Comparison of ENCODE assay signal across 8 cellular contexts in genomic region chr2:74199275-74199701, GRCh38. TPM values are rescaled to one million over a fixed set of nuclear protein-coding genes. Genes with fewer than 3 reads are reported as not detected.
A peak's percentile ranks its signal among the peaks of the same experiment; 100 is the strongest.
DNase-seq lines count a peak whose midpoint lies in the region; ATAC-seq, FAIRE-seq and TF ChIP-seq lines count a peak whose summit lies in the region.

No MANE protein-coding gene starts in this region.

- H3K36me3 ChIP-seq in HUES48 (ENCODE audit: control insufficient read depth, insufficient read depth, low read length) (peaks cover 35% of the 10 kb centered on the region), brain microvascular endothelial cell (replicated peaks) (peaks cover 7% of the 10 kb centered on the region)

- CTCF ChIA-PET in A549 (lab: Yijun Ruan, JAX), result interaction anchor here (1.0 to 2.5 kb wide), 14 partner anchors 9 to 375 kb away, joined by 3 to 16 read pairs (median 5); no protein-coding TSS in a partner anchor

- TF ChIP-seq CTCF in A549 (IDR thresholded peaks at IDR 0.05), result no peak; the same call in 2 of the 3 replicates
- TF ChIP-seq CTCF in brain microvascular endothelial cell (IDR thresholded peaks at IDR 0.05; ENCODE audit: low read depth, low read length, missing control alignments), result no peak

- in situ Hi-C loops in brain microvascular endothelial cell (cut with HindIII; ENCODE audit: low pct_ligation_motif_present, low sequenced_read_pairs), result no loop called here

- no peak for FAIRE-seq in A549 (lab: Jason Lieb, UNC)

- ATAC-seq in A549 (peak in 1 of 2 experiments; percentile 0; a peak in 1 of 6 replicates), GM21737 (IDR thresholded peaks at IDR 0.05; ENCODE audit: unreplicated experiment) (no peak)

- H3K4me1 ChIP-seq in A549 (peaks cover 48% of the 10 kb centered on the region), HUES48 (ENCODE audit: control insufficient read depth, insufficient read depth, low read length) (peaks cover 23% of the 10 kb centered on the region), mononuclear cell (ENCODE audit: insufficient read depth, low read length) (peaks cover 32% of the 10 kb centered on the region)

- WGBS in A549 (ENCODE audit: missing lambda C conversion rate), result 2% methylated on average over 17 of the region's 20 CpGs

- no peak for TF ChIP-seq POLR2A in A549 (IDR thresholded peaks at IDR 0.05; ENCODE audit: low read length)

- TF ChIP-seq RAD21 in A549 (conservative IDR thresholded peaks at IDR 0.05 in 1 of 2, IDR thresholded peaks at IDR 0.05 in 1 of 2), result no peak

- TF ChIP-seq EP300 in A549 (IDR thresholded peaks at IDR 0.05), result no peak

- POLR2A ChIA-PET in A549 (lab: Yijun Ruan, JAX), result interaction anchor here (1.1 to 2.4 kb wide), 9 partner anchors 9 to 79 kb away, joined by 3 to 29 read pairs (median 5); partner anchors contain the start of gene MOB1A

- no peak for DNase-seq in A549 (ENCODE audit: low read depth in 1 of 2, low spot score in 1 of 2)
- DNase-seq in brain microvascular endothelial cell, result peak; percentile 11
- DNase-seq in activated CD4-positive, CD25-positive, alpha-beta regulatory T cell (lab: John Stamatoyannopoulos, UW), result no peak
- DNase-seq in pons (ENCODE audit: low spot score), result no peak
- no peak for DNase-seq in NCI-H526 treated with DMSO at 0.1 percent for 48 hours (lab: John Stamatoyannopoulos, UW)

- peak overlapping the region; percentile 94 for H3K4me3 ChIP-seq in A549
- peak overlapping the region; percentile 98 for H3K4me3 ChIP-seq in HUES48 (ENCODE audit: low read depth, low read length)
- H3K4me3 ChIP-seq in brain microvascular endothelial cell (ENCODE audit: low read depth, low read length), result peak overlapping the region; percentile 90
- peak overlapping the region; percentile 53 for H3K4me3 ChIP-seq in mononuclear cell (ENCODE audit: low read length)

- H3K27ac ChIP-seq in A549, result peak overlapping the region; percentile 95 to 100
- H3K27ac ChIP-seq in HUES48 (ENCODE audit: low read depth, low read length), result peak overlapping the region; percentile 98
- H3K27ac ChIP-seq in brain microvascular endothelial cell, result peak overlapping the region; percentile 96

- H3K9me3 ChIP-seq in A549 (no peaks in the 10 kb centered on the region), HUES48 (ENCODE audit: control insufficient read depth, insufficient read depth, low read length) (no peaks in the 10 kb centered on the region), mononuclear cell (ENCODE audit: low read depth, low read length) (no peaks in the 10 kb centered on the region)

- H3K4me2 ChIP-seq in A549, result peak overlapping the region; percentile 91

- H3K9ac ChIP-seq in HUES48 (ENCODE audit: low read depth, low read length), result peak overlapping the region; percentile 100

- H3K27me3 ChIP-seq in HUES48 (ENCODE audit: control insufficient read depth, insufficient read depth, low read length) (no peaks in the 10 kb centered on the region), brain microvascular endothelial cell (replicated peaks) (no peaks in the 10 kb centered on the region), mononuclear cell (ENCODE audit: insufficient read depth, low read length) (no peaks in the 10 kb centered on the region)

TF ChIP-seq in A549, 52 proteins besides CTCF, POLR2A, EP300 and RAD21:
- TF ChIP-seq RARB (CRISPR knock-in tag; IDR thresholded peaks at IDR 0.05), result peak; percentile 39; the same call in 1 of the 2 replicates
- TF ChIP-seq CEBPB (IDR thresholded peaks at IDR 0.05), result peak; percentile 44 to 47; a peak in 3 of 4 replicates
- no peak for TF ChIP-seq CBX8 (IDR thresholded peaks at IDR 0.05)

RNA-seq across cellular contexts. Expression of gene MTHFD2, which starts 0.9 kb away (rescaled TPM):
- polyA plus RNA-seq in A549 (2011; rRNA removed) (429 and 608 TPM in 2 replicates), A549 (2017; fragmentation: RNase III; extraction: RNeasy Plus Mini Kit Qiagen cat#74134 plus additional on column Dnase treatment) (149 to 188 TPM (median 153 TPM) in 3 replicates)
- 270 and 278 TPM in 2 replicates for polyA plus RNA-seq in A549 (2012; cell fraction: cytosol; rRNA removed)
- 61.1 and 149 TPM in 2 replicates for polyA plus RNA-seq in A549 (2012; cell fraction: nucleus; rRNA removed)
- polyA minus RNA-seq in A549 (2011; rRNA and poly(A)+ RNA removed), result 254 and 261 TPM in 2 replicates
- total RNA-seq in mononuclear cell, result 32.1 TPM

RNA-seq across cellular contexts. Expression of gene MOB1A, which starts 20.6 kb away (rescaled TPM):
- 108 and 118 TPM in 2 replicates for polyA plus RNA-seq in A549 (2011; rRNA removed)
- polyA plus RNA-seq in A549 (2012; cell fraction: cytosol; rRNA removed), result 21.2 and 26.8 TPM in 2 replicates
- 7.6 and 18.8 TPM in 2 replicates for polyA plus RNA-seq in A549 (2012; cell fraction: nucleus; rRNA removed)
- polyA plus RNA-seq in A549 (2017; fragmentation: RNase III; extraction: RNeasy Plus Mini Kit Qiagen cat#74134 plus additional on column Dnase treatment), result 65.5 to 72.6 TPM (median 71.8 TPM) in 3 replicates
- polyA minus RNA-seq in A549 (2011; rRNA and poly(A)+ RNA removed), result 44.9 and 50.3 TPM in 2 replicates
- total RNA-seq in mononuclear cell, result 286 TPM

RNA-seq across cellular contexts. Expression of gene BOLA3, which starts 51.6 kb away (rescaled TPM):
- 93.9 and 136 TPM in 2 replicates for polyA plus RNA-seq in A549 (2011; rRNA removed)
- polyA plus RNA-seq in A549 (2012; cell fraction: cytosol; rRNA removed), result 117 and 146 TPM in 2 replicates
- polyA plus RNA-seq in A549 (2012; cell fraction: nucleus; rRNA removed), result 29.5 and 39.3 TPM in 2 replicates
- polyA plus RNA-seq in A549 (2017; fragmentation: RNase III; extraction: RNeasy Plus Mini Kit Qiagen cat#74134 plus additional on column Dnase treatment), result 125 to 145 TPM (median 139 TPM) in 3 replicates
- polyA minus RNA-seq in A549 (2011; rRNA and poly(A)+ RNA removed), result 7.1 and 7.7 TPM in 2 replicates
- total RNA-seq in mononuclear cell, result 12.7 TPM
